In genomic region chr10:73810358-73810734, GRCh38 we compare ENCODE assay signal across 7 cellular contexts. TPM values are rescaled to one million over a fixed set of nuclear protein-coding genes. Genes with fewer than 3 reads are reported as not detected.
DNase-seq lines count a peak whose midpoint lies in the region; ATAC-seq and TF ChIP-seq lines count a peak whose summit lies in the region.

No MANE protein-coding gene starts in this region.

- H3K79me1 ChIP-seq in IMR-90 (ENCODE audit: low read depth in 1 of 2, low read length in 2 of 2): peaks cover 14 to 49% of the 10 kb centered on the region in 2 experiments

- H2BK5ac ChIP-seq in IMR-90 (ENCODE audit: low read depth, low read length, poor library complexity, severe bottlenecking): no peak overlapping the region

- no peak overlapping the region for H4K91ac ChIP-seq in IMR-90 (ENCODE audit: insufficient read depth, low read depth, low read length)

- no TSS peak for BruUV-seq in IMR-90 (replicated peaks; lab: Mats Ljungman, UMichigan)

- H3K9ac ChIP-seq in IMR-90 (ENCODE audit: low read depth, low read length) (peak overlapping the region; percentile 63), subcutaneous abdominal adipose tissue (ENCODE audit: low read length in 5 of 5) (peak overlapping the region in 4 of 5 donors; percentile 69 to 97 (median 88))

- DNase-seq in IMR-90: no peak
- DNase-seq in activated CD8-positive, alpha-beta T cell treated with anti-CD3 and anti-CD28 coated beads for 36 hours: peak; percentile 21
- no peak for DNase-seq in DMS79 treated with DMSO at 0.1 percent for 48 hours (lab: John Stamatoyannopoulos, UW)
- DNase-seq in NCI-H2227 (lab: John Stamatoyannopoulos, UW; ENCODE audit: unreplicated experiment): no peak
- DNase-seq in NCI-H69 (lab: John Stamatoyannopoulos, UW): no peak

- POLR2A ChIA-PET in IMR-90 (lab: Charles Lee; ENCODE audit: unreplicated experiment): no interaction called here
- POLR2A ChIA-PET in activated CD8-positive, alpha-beta T cell treated with anti-CD3 and anti-CD28 coated beads for 36 hours (lab: Charles Lee): interaction anchor here (0.5 to 9.1 kb wide), 12 partner anchors 9 to 321 kb away, joined by 3 to 110 read pairs (median 8); partner anchors contain the start of genes CAMK2G, CHCHD1, SEC24C and ZSWIM8

- peak overlapping the region in 1 of 2 experiments; percentile 63; a peak in 1 of 4 replicates for H4K8ac ChIP-seq in IMR-90 (ENCODE audit: low read depth in 2 of 2, low read length in 2 of 2)

- H3K9me3 ChIP-seq in IMR-90 (ENCODE audit: control insufficient read depth, insufficient read depth, low read length) (no peaks in the 10 kb centered on the region), iPS-18c (ENCODE audit: control insufficient read depth, insufficient read depth, low read length) (no peaks in the 10 kb centered on the region), subcutaneous abdominal adipose tissue (ENCODE audit: control insufficient read depth in 5 of 5, low read length in 5 of 5) (no peaks in the 10 kb centered on the region)

- peaks cover 58% of the 10 kb centered on the region for H3K36me3 Mint-ChIP-seq in activated CD8-positive, alpha-beta T cell treated with anti-CD3 and anti-CD28 coated beads for 36 hours (ENCODE audit: low read depth)

- peak overlapping the region; percentile 98 for H3K27ac Mint-ChIP-seq in activated CD8-positive, alpha-beta T cell treated with anti-CD3 and anti-CD28 coated beads for 36 hours

- H4K20me1 ChIP-seq in IMR-90 (ENCODE audit: insufficient read depth, low read length): no peaks in the 10 kb centered on the region

- no peak overlapping the region for H2BK20ac ChIP-seq in IMR-90 (ENCODE audit: low read depth, low read length)

- peak overlapping the region; percentile 88 for H3K4me3 ChIP-seq in IMR-90 (ENCODE audit: insufficient read depth, low read depth, low read length)
- H3K4me3 ChIP-seq in iPS-18c (ENCODE audit: insufficient read depth, low read depth, low read length): peak overlapping the region; percentile 91
- H3K4me3 ChIP-seq in subcutaneous abdominal adipose tissue (ENCODE audit: low read depth in 1 of 5, low read length in 5 of 5): peak overlapping the region; percentile 70 to 84 (median 76)

- dilution Hi-C loops in IMR-90 (cut with HindIII; ENCODE audit: low sequenced_read_pairs, unreplicated experiment): no loop called here

- CTCF ChIA-PET in IMR-90 (lab: Yijun Ruan, JAX): interaction anchor here (0.8 kb wide), 1 partner anchor 70 kb away, joined by 4 read pairs; no protein-coding TSS in a partner anchor
- CTCF ChIA-PET in activated CD8-positive, alpha-beta T cell treated with anti-CD3 and anti-CD28 coated beads for 36 hours (lab: Charles Lee): interaction anchor here (1.0 to 1.8 kb wide), 4 partner anchors 21 to 70 kb away, joined by 3 to 5 read pairs (median 4); no protein-coding TSS in a partner anchor

- H3K18ac ChIP-seq in IMR-90 (ENCODE audit: low read depth, low read length): no peak overlapping the region

- no peak for ATAC-seq in IMR-90 (ENCODE audit: low read depth)
- no peak for ATAC-seq in activated CD8-positive, alpha-beta T cell treated with anti-CD3 and anti-CD28 coated beads for 36 hours

- H2AK9ac ChIP-seq in IMR-90 (replicated peaks; ENCODE audit: low read depth, low read length, poor library complexity): peak overlapping the region; percentile 84

- no peaks in the 10 kb centered on the region for H3K9me3 Mint-ChIP-seq in activated CD8-positive, alpha-beta T cell treated with anti-CD3 and anti-CD28 coated beads for 36 hours

- H3K14ac ChIP-seq in IMR-90 (replicated peaks; ENCODE audit: low read depth, low read length): peak overlapping the region; percentile 55; the same call in 1 of the 2 replicates

- H3K23ac ChIP-seq in IMR-90 (ENCODE audit: low read depth, low read length): peak overlapping the region; percentile 62; the same call in 1 of the 2 replicates

- no peak overlapping the region for H4K5ac ChIP-seq in IMR-90 (ENCODE audit: low read depth, low read length)

- no peak overlapping the region for H2BK120ac ChIP-seq in IMR-90 (ENCODE audit: low read depth, low read length)

- no peak overlapping the region for H2AFZ ChIP-seq in IMR-90 (replicated peaks; ENCODE audit: low read length, poor library complexity)

- in situ Hi-C loops in IMR-90 (cut with MboI; ENCODE audit: low sequenced_read_pairs): no loop called here

- H3K27me3 ChIP-seq in IMR-90 (ENCODE audit: control insufficient read depth, insufficient read depth, low read length) (no peaks in the 10 kb centered on the region), subcutaneous abdominal adipose tissue (ENCODE audit: control insufficient read depth in 5 of 5, insufficient read depth in 4 of 5, low read length in 5 of 5) (no peaks in the 10 kb centered on the region)

- intact Hi-C loops in IMR-90 (cut with micrococcal nuclease): no loop called here
- intact Hi-C loops in activated CD8-positive, alpha-beta T cell treated with anti-CD3 and anti-CD28 coated beads for 36 hours (cut with micrococcal nuclease): no loop called here

- no peak for TF ChIP-seq RAD21 in IMR-90 (IDR thresholded peaks at IDR 0.05; ENCODE audit: low read length)

- H3K9me1 ChIP-seq in IMR-90 (ENCODE audit: insufficient read depth, low read length): peaks cover 20% of the 10 kb centered on the region

- no peak overlapping the region for H2AK5ac ChIP-seq in IMR-90 (ENCODE audit: low read depth, low read length)

- no peak overlapping the region for H3K56ac ChIP-seq in IMR-90 (ENCODE audit: extremely low read depth, insufficient read depth, low read length)

- TF ChIP-seq POLR2A in IMR-90 (IDR thresholded peaks at IDR 0.05; ENCODE audit: low read depth, low read length): no peak

- peaks cover 47% of the 10 kb centered on the region for H3K4me1 Mint-ChIP-seq in activated CD8-positive, alpha-beta T cell treated with anti-CD3 and anti-CD28 coated beads for 36 hours (ENCODE audit: low read depth)

- H3K4me1 ChIP-seq in IMR-90 (ENCODE audit: control insufficient read depth, insufficient read depth, low read length) (0 out of 2 replicates have a peak, but pooled peaks cover 4% of the 10 kb centered on the region), subcutaneous abdominal adipose tissue (ENCODE audit: control insufficient read depth in 5 of 5, insufficient read depth in 5 of 5, low read length in 5 of 5) (peaks cover 4 to 26% (median 22%) of the 10 kb centered on the region in 5 donors)

- H3K27me3 Mint-ChIP-seq in activated CD8-positive, alpha-beta T cell treated with anti-CD3 and anti-CD28 coated beads for 36 hours: no peaks in the 10 kb centered on the region

- TF ChIP-seq CTCF in IMR-90 (conservative IDR thresholded peaks at IDR 0.05; ENCODE audit: low read depth, low read length): no peak
- no peak for TF ChIP-seq CTCF in activated CD8-positive, alpha-beta T cell treated with anti-CD3 and anti-CD28 coated beads for 36 hours (IDR thresholded peaks at IDR 0.05)

- no peak overlapping the region for H2BK15ac ChIP-seq in IMR-90 (ENCODE audit: low read depth, low read length)

- H3K27ac ChIP-seq in IMR-90 (ENCODE audit: insufficient read depth, low read length): no peak overlapping the region
- H3K27ac ChIP-seq in subcutaneous abdominal adipose tissue (ENCODE audit: low read depth, low read length): peak overlapping the region; percentile 81

- WGBS in IMR-90 (ENCODE audit: extremely low coverage in 2 of 2, insufficient read length in 1 of 2), 2 experiments: no CpG with 5 or more reads among the region's 7 CpGs

- peak overlapping the region; percentile 79; the same call in 1 of the 2 replicates for H3K4ac ChIP-seq in IMR-90 (ENCODE audit: low read depth, low read length)

- peak overlapping the region; percentile 96 for H3K4me2 ChIP-seq in IMR-90 (ENCODE audit: low read depth, low read length)

- H3K4me3 Mint-ChIP-seq in activated CD8-positive, alpha-beta T cell treated with anti-CD3 and anti-CD28 coated beads for 36 hours: peak overlapping the region; percentile 82

- H3K36me3 ChIP-seq in IMR-90 (ENCODE audit: control insufficient read depth, insufficient read depth, low read length) (peaks cover 48% of the 10 kb centered on the region), subcutaneous abdominal adipose tissue (ENCODE audit: control insufficient read depth in 5 of 5, insufficient read depth in 5 of 5, low read length in 5 of 5) (peaks cover 0 to 61% (median 51%) of the 10 kb centered on the region in 5 donors)

TF ChIP-seq in IMR-90, 13 proteins besides CTCF, POLR2A, EP300 and RAD21:
- TF ChIP-seq CEBPB (IDR thresholded peaks at IDR 0.05; ENCODE audit: low read depth, low read length) (0 out of 2 replicates have a peak, but pooled peaks have one; percentile 19), RCOR1 (IDR thresholded peaks at IDR 0.05; ENCODE audit: insufficient replicate concordance, low read length) (no peak)
TF ChIP-seq in IMR-90: peak in this region for 1.

RNA-seq across cellular contexts. Expression of gene NDST2, which starts 1.1 kb away (rescaled TPM):
- total RNA-seq in IMR-90 (2012; rRNA removed): 5.6 TPM in 2 replicates
- polyA plus RNA-seq in IMR-90 (2012; rRNA removed): 14.6 and 16.5 TPM in 2 replicates
- polyA plus RNA-seq in IMR-90 (2012; cell fraction: cytosol; rRNA removed): 10.2 and 12.8 TPM in 2 replicates
- polyA plus RNA-seq in IMR-90 (2012; cell fraction: nucleus; rRNA removed; ENCODE audit: low replicate concordance): 61.0 and 69.6 TPM in 2 replicates
- total RNA-seq in activated CD8-positive, alpha-beta T cell treated with anti-CD3 and anti-CD28 coated beads for 36 hours: 10 to 100 TPM; 51.1 to 53.5 TPM

RNA-seq across cellular contexts. Expression of gene ZSWIM8, which starts 24.9 kb away (rescaled TPM):
- 16.8 and 16.9 TPM in 2 replicates for total RNA-seq in IMR-90 (2012; rRNA removed)
- 103 and 119 TPM in 2 replicates for polyA plus RNA-seq in IMR-90 (2012; rRNA removed)
- polyA plus RNA-seq in IMR-90 (2012; cell fraction: cytosol; rRNA removed): 27.6 and 89.3 TPM in 2 replicates
- polyA plus RNA-seq in IMR-90 (2012; cell fraction: nucleus; rRNA removed; ENCODE audit: low replicate concordance): 319 and 862 TPM in 2 replicates
- 10 to 100 TPM; 30.0 to 41.0 TPM for total RNA-seq in activated CD8-positive, alpha-beta T cell treated with anti-CD3 and anti-CD28 coated beads for 36 hours

RNA-seq across cellular contexts. Expression of gene CHCHD1, which starts 28.5 kb away (rescaled TPM):
- 11.5 and 13.9 TPM in 2 replicates for total RNA-seq in IMR-90 (2012; rRNA removed)
- 21.0 and 24.9 TPM in 2 replicates for polyA plus RNA-seq in IMR-90 (2012; rRNA removed)
- polyA plus RNA-seq in IMR-90 (2012; cell fraction: cytosol; rRNA removed): 25.6 and 36.2 TPM in 2 replicates
- 5.7 and 15.2 TPM in 2 replicates for polyA plus RNA-seq in IMR-90 (2012; cell fraction: nucleus; rRNA removed; ENCODE audit: low replicate concordance)
- total RNA-seq in activated CD8-positive, alpha-beta T cell treated with anti-CD3 and anti-CD28 coated beads for 36 hours: 10 to 100 TPM; 28.9 to 33.0 TPM
